Comparison of ENCODE assay signal across 1 cellular context in the genomic region with DNA sequence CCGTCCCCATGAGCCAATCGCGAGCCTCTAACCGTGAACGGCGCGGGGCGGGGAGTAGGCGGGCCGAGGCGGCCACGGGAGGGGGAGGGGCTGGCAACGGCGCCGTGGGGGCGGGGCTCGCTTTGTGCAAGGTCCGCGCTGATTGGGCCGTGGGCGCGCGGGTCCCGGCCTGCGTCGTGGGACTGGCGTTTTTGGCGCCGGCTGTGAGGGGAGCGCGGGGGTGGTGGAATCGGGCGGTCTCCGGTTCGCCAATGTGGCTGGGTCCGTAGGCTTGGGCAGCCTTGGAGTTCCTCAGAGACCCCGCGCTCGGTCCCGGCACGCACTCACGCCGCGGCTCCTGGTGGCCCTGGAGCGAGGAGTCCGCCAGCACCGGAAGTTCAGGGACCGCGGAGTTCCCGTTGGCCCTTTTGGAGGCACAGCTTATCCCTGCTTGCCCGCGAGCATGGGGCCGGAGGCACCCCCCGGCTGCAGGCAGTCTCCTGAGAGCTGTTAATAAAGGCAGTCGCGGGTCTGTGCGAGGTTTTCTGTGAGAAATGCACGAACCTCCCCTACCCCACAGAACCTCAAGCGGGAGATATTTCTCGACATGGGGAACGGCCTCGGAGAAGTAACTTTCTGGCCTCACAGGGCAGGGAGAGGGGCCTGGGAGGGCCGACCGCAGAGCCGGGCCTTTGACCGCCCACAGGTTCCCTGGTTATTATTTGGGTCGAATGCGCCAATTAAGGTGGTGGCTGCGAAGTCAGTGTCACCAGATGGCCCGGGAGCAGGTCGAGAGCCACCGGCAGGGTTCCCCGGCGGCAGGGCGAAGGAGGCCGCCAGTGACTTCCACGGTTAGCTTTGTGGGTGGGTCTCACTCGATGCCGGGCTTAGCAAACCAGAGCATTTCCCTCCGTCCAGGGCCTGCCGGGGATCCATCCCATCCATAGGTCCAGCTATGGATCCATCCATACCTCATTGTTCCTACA.
TF ChIP-seq lines count a peak whose summit lies in the region.

No MANE protein-coding gene starts in this region.

TF ChIP-seq in HepG2, 621 proteins besides CTCF, POLR2A, EP300 and RAD21 (continued from another document and continues in another):
- TF ChIP-seq ZNF552 (CRISPR knock-in tag; IDR thresholded peaks at IDR 0.05; ENCODE audit: borderline replicate concordance) = peak; percentile 10; the same call in 1 of the 2 replicates
- TF ChIP-seq SMAD3 (CRISPR knock-in tag; IDR thresholded peaks at IDR 0.05) = no peak
- no peak for TF ChIP-seq CENPT (CRISPR knock-in tag; IDR thresholded peaks at IDR 0.05; ENCODE audit: low read depth)
- TF ChIP-seq, protein P1, sequence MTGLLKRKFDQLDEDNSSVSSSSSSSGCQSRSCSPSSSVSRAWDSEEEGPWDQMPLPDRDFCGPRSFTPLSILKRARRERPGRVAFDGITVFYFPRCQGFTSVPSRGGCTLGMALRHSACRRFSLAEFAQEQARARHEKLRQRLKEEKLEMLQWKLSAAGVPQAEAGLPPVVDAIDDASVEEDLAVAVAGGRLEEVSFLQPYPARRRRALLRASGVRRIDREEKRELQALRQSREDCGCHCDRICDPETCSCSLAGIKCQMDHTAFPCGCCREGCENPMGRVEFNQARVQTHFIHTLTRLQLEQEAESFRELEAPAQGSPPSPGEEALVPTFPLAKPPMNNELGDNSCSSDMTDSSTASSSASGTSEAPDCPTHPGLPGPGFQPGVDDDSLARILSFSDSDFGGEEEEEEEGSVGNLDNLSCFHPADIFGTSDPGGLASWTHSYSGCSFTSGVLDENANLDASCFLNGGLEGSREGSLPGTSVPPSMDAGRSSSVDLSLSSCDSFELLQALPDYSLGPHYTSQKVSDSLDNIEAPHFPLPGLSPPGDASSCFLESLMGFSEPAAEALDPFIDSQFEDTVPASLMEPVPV (CRISPR knock-in tag; IDR thresholded peaks at IDR 0.05) = peak; percentile 61; the same call in 1 of the 2 replicates
- peak; percentile 73 for TF ChIP-seq CREB1 (IDR thresholded peaks at IDR 0.05)
- peak; percentile 73 for TF ChIP-seq CREB1 (CRISPR knock-in tag; IDR thresholded peaks at IDR 0.05)
- TF ChIP-seq ARID2 (CRISPR knock-in tag; IDR thresholded peaks at IDR 0.05; ENCODE audit: borderline replicate concordance) = no peak
- TF ChIP-seq NCOA1 (CRISPR knock-in tag; IDR thresholded peaks at IDR 0.05) = 0 out of 2 replicates have a peak, but pooled peaks have one; percentile 43
- TF ChIP-seq ZFX (CRISPR knock-in tag; IDR thresholded peaks at IDR 0.05; ENCODE audit: low read depth) = peak; percentile 30
- peak; percentile 63 for TF ChIP-seq ISL2 (CRISPR knock-in tag; IDR thresholded peaks at IDR 0.05)
- TF ChIP-seq TAF1 (CRISPR knock-in tag; IDR thresholded peaks at IDR 0.05) = peak; percentile 63; the same call in 1 of the 2 replicates
- TF ChIP-seq, protein P2, sequence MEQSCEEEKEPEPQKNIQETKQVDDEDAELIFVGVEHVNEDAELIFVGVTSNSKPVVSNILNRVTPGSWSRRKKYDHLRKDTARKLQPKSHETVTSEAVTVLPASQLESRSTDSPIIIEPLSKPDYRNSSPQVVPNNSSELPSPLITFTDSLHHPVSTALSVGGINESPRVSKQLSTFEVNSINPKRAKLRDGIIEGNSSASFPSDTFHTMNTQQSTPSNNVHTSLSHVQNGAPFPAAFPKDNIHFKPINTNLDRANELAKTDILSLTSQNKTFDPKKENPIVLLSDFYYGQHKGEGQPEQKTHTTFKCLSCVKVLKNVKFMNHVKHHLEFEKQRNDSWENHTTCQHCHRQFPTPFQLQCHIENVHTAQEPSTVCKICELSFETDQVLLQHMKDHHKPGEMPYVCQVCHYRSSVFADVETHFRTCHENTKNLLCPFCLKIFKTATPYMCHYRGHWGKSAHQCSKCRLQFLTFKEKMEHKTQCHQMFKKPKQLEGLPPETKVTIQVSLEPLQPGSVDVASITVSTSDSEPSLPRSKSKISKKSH (CRISPR knock-in tag; IDR thresholded peaks at IDR 0.05; ENCODE audit: borderline replicate concordance) = peak; percentile 78; the same call in 1 of the 2 replicates
- 0 out of 2 replicates have a peak, but pooled peaks have one; percentile 61 for TF ChIP-seq XBP1 (CRISPR knock-in tag; IDR thresholded peaks at IDR 0.05)
- TF ChIP-seq MTF1 (CRISPR knock-in tag; IDR thresholded peaks at IDR 0.05) = peak; percentile 84
- TF ChIP-seq ZNF766 (CRISPR knock-in tag; IDR thresholded peaks at IDR 0.05; ENCODE audit: borderline replicate concordance) = peak; percentile 81; the same call in 1 of the 2 replicates
- TF ChIP-seq HNRNPK (IDR thresholded peaks at IDR 0.05; ENCODE audit: low read depth, low read length, poor library complexity, severe bottlenecking) = peak; percentile 42
- peak; percentile 94 for TF ChIP-seq MZF1 (CRISPR knock-in tag; IDR thresholded peaks at IDR 0.05; ENCODE audit: borderline replicate concordance)
- 0 out of 2 replicates have a peak, but pooled peaks have one; percentile 51 for TF ChIP-seq DNMT1 (CRISPR knock-in tag; IDR thresholded peaks at IDR 0.05)
- TF ChIP-seq, protein P3, sequence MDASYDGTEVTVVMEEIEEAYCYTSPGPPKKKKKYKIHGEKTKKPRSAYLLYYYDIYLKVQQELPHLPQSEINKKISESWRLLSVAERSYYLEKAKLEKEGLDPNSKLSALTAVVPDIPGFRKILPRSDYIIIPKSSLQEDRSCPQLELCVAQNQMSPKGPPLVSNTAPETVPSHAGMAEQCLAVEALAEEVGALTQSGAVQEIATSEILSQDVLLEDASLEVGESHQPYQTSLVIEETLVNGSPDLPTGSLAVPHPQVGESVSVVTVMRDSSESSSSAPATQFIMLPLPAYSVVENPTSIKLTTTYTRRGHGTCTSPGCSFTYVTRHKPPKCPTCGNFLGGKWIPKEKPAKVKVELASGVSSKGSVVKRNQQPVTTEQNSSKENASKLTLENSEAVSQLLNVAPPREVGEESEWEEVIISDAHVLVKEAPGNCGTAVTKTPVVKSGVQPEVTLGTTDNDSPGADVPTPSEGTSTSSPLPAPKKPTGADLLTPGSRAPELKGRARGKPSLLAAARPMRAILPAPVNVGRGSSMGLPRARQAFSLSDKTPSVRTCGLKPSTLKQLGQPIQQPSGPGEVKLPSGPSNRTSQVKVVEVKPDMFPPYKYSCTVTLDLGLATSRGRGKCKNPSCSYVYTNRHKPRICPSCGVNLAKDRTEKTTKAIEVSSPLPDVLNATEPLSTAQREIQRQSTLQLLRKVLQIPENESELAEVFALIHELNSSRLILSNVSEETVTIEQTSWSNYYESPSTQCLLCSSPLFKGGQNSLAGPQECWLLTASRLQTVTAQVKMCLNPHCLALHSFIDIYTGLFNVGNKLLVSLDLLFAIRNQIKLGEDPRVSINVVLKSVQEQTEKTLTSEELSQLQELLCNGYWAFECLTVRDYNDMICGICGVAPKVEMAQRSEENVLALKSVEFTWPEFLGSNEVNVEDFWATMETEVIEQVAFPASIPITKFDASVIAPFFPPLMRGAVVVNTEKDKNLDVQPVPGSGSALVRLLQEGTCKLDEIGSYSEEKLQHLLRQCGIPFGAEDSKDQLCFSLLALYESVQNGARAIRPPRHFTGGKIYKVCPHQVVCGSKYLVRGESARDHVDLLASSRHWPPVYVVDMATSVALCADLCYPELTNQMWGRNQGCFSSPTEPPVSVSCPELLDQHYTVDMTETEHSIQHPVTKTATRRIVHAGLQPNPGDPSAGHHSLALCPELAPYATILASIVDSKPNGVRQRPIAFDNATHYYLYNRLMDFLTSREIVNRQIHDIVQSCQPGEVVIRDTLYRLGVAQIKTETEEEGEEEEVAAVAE (CRISPR knock-in tag; IDR thresholded peaks at IDR 0.05; ENCODE audit: borderline replicate concordance) = peak; percentile 62; the same call in 1 of the 2 replicates
- TF ChIP-seq, protein P4, sequence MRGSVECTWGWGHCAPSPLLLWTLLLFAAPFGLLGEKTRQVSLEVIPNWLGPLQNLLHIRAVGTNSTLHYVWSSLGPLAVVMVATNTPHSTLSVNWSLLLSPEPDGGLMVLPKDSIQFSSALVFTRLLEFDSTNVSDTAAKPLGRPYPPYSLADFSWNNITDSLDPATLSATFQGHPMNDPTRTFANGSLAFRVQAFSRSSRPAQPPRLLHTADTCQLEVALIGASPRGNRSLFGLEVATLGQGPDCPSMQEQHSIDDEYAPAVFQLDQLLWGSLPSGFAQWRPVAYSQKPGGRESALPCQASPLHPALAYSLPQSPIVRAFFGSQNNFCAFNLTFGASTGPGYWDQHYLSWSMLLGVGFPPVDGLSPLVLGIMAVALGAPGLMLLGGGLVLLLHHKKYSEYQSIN (CRISPR knock-in tag; IDR thresholded peaks at IDR 0.05; ENCODE audit: borderline replicate concordance) = no peak
- peak; percentile 28 for TF ChIP-seq ZNF333 (CRISPR knock-in tag; IDR thresholded peaks at IDR 0.05; ENCODE audit: borderline replicate concordance)
- TF ChIP-seq, protein P5, sequence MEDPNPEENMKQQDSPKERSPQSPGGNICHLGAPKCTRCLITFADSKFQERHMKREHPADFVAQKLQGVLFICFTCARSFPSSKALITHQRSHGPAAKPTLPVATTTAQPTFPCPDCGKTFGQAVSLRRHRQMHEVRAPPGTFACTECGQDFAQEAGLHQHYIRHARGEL (CRISPR knock-in tag; IDR thresholded peaks at IDR 0.05) = peak; percentile 37; the same call in 1 of the 2 replicates
- TF ChIP-seq, protein P6, sequence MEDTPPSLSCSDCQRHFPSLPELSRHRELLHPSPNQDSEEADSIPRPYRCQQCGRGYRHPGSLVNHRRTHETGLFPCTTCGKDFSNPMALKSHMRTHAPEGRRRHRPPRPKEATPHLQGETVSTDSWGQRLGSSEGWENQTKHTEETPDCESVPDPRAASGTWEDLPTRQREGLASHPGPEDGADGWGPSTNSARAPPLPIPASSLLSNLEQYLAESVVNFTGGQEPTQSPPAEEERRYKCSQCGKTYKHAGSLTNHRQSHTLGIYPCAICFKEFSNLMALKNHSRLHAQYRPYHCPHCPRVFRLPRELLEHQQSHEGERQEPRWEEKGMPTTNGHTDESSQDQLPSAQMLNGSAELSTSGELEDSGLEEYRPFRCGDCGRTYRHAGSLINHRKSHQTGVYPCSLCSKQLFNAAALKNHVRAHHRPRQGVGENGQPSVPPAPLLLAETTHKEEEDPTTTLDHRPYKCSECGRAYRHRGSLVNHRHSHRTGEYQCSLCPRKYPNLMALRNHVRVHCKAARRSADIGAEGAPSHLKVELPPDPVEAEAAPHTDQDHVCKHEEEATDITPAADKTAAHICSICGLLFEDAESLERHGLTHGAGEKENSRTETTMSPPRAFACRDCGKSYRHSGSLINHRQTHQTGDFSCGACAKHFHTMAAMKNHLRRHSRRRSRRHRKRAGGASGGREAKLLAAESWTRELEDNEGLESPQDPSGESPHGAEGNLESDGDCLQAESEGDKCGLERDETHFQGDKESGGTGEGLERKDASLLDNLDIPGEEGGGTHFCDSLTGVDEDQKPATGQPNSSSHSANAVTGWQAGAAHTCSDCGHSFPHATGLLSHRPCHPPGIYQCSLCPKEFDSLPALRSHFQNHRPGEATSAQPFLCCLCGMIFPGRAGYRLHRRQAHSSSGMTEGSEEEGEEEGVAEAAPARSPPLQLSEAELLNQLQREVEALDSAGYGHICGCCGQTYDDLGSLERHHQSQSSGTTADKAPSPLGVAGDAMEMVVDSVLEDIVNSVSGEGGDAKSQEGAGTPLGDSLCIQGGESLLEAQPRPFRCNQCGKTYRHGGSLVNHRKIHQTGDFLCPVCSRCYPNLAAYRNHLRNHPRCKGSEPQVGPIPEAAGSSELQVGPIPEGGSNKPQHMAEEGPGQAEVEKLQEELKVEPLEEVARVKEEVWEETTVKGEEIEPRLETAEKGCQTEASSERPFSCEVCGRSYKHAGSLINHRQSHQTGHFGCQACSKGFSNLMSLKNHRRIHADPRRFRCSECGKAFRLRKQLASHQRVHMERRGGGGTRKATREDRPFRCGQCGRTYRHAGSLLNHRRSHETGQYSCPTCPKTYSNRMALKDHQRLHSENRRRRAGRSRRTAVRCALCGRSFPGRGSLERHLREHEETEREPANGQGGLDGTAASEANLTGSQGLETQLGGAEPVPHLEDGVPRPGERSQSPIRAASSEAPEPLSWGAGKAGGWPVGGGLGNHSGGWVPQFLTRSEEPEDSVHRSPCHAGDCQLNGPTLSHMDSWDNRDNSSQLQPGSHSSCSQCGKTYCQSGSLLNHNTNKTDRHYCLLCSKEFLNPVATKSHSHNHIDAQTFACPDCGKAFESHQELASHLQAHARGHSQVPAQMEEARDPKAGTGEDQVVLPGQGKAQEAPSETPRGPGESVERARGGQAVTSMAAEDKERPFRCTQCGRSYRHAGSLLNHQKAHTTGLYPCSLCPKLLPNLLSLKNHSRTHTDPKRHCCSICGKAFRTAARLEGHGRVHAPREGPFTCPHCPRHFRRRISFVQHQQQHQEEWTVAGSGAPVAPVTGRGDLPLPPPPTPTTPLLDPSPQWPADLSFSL (CRISPR knock-in tag; IDR thresholded peaks at IDR 0.05) = peak; percentile 74; the same call in 1 of the 2 replicates
- TF ChIP-seq TOPORS (CRISPR knock-in tag; IDR thresholded peaks at IDR 0.05) = 0 out of 2 replicates have a peak, but pooled peaks have one; percentile 47
- no peak for TF ChIP-seq ZNF598 (CRISPR knock-in tag; IDR thresholded peaks at IDR 0.05; ENCODE audit: borderline replicate concordance)
- TF ChIP-seq ZSCAN9 (CRISPR knock-in tag; IDR thresholded peaks at IDR 0.05; ENCODE audit: borderline replicate concordance) = peak; percentile 27; the same call in 1 of the 2 replicates
- TF ChIP-seq ZNF337 (CRISPR knock-in tag; IDR thresholded peaks at IDR 0.05; ENCODE audit: borderline replicate concordance, low read depth) = peak; percentile 9; the same call in 1 of the 2 replicates
- TF ChIP-seq, protein P7, sequence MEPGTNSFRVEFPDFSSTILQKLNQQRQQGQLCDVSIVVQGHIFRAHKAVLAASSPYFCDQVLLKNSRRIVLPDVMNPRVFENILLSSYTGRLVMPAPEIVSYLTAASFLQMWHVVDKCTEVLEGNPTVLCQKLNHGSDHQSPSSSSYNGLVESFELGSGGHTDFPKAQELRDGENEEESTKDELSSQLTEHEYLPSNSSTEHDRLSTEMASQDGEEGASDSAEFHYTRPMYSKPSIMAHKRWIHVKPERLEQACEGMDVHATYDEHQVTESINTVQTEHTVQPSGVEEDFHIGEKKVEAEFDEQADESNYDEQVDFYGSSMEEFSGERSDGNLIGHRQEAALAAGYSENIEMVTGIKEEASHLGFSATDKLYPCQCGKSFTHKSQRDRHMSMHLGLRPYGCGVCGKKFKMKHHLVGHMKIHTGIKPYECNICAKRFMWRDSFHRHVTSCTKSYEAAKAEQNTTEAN (CRISPR knock-in tag; conservative IDR thresholded peaks at IDR 0.05) = peak; percentile 71; the same call in 1 of the 2 replicates
- peak; percentile 6; the same call in 1 of the 2 replicates for TF ChIP-seq ZBTB8A (CRISPR knock-in tag; IDR thresholded peaks at IDR 0.05; ENCODE audit: borderline replicate concordance, low read depth)
- peak; percentile 46; the same call in 1 of the 2 replicates for TF ChIP-seq ZNF17 (CRISPR knock-in tag; IDR thresholded peaks at IDR 0.05)
- 0 out of 2 replicates have a peak, but pooled peaks have one; percentile 5 for TF ChIP-seq RELA (CRISPR knock-in tag; IDR thresholded peaks at IDR 0.05)
- TF ChIP-seq TCF12 (IDR thresholded peaks at IDR 0.05) = no peak
- TF ChIP-seq TCF12 (CRISPR knock-in tag; IDR thresholded peaks at IDR 0.05) = peak; percentile 26; the same call in 1 of the 2 replicates
- TF ChIP-seq, protein P8, sequence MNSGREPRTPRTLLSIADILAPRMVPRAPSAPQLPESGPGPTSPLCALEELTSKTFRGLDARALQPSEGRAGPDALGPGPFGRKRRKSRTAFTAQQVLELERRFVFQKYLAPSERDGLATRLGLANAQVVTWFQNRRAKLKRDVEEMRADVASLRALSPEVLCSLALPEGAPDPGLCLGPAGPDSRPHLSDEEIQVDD (CRISPR knock-in tag; IDR thresholded peaks at IDR 0.05; ENCODE audit: borderline replicate concordance) = peak; percentile 87; the same call in 1 of the 2 replicates
- peak; percentile 66 for TF ChIP-seq HMG20B (CRISPR knock-in tag; conservative IDR thresholded peaks at IDR 0.05)
- peak; percentile 83 for TF ChIP-seq KLF12 (CRISPR knock-in tag; IDR thresholded peaks at IDR 0.05; ENCODE audit: borderline replicate concordance)
- peak; percentile 86; the same call in 1 of the 2 replicates for TF ChIP-seq GTF3A (CRISPR knock-in tag; conservative IDR thresholded peaks at IDR 0.05)
- TF ChIP-seq SRSF4 (IDR thresholded peaks at IDR 0.05; ENCODE audit: low read depth, low read length, poor library complexity, severe bottlenecking) = no peak
- peak; percentile 31; the same call in 1 of the 2 replicates for TF ChIP-seq HDAC1 (CRISPR knock-in tag; IDR thresholded peaks at IDR 0.05)
